Comparison of ENCODE assay signal across 1 cellular context in genomic region chr19:3809881-3810707, GRCh38.
TF ChIP-seq lines count a peak whose summit lies in the region.

No MANE protein-coding gene starts in this region.

TF ChIP-seq in WTC11, 78 proteins besides CTCF, POLR2A, EP300 and RAD21:
- TF ChIP-seq ATF6 (CRISPR knock-in tag; IDR thresholded peaks at IDR 0.05) (no peak), ZNF416 (CRISPR knock-in tag; IDR thresholded peaks at IDR 0.05) (no peak), ERG (CRISPR knock-in tag; IDR thresholded peaks at IDR 0.05) (no peak), HMGXB4 (CRISPR knock-in tag; IDR thresholded peaks at IDR 0.05) (no peak), NFATC4 (CRISPR knock-in tag; IDR thresholded peaks at IDR 0.05) (no peak), EMX1 (CRISPR knock-in tag; IDR thresholded peaks at IDR 0.05) (no peak), NR3C1 (CRISPR knock-in tag; conservative IDR thresholded peaks at IDR 0.05; ENCODE audit: low read depth) (no peak), FOXP4 (CRISPR knock-in tag; IDR thresholded peaks at IDR 0.05) (no peak), CREB1 (CRISPR knock-in tag; IDR thresholded peaks at IDR 0.05) (no peak), ZNF317 (CRISPR knock-in tag; IDR thresholded peaks at IDR 0.05; ENCODE audit: borderline replicate concordance, low read depth) (no peak)
